8 cellular contexts compared by ENCODE assay signal in the genomic region with DNA sequence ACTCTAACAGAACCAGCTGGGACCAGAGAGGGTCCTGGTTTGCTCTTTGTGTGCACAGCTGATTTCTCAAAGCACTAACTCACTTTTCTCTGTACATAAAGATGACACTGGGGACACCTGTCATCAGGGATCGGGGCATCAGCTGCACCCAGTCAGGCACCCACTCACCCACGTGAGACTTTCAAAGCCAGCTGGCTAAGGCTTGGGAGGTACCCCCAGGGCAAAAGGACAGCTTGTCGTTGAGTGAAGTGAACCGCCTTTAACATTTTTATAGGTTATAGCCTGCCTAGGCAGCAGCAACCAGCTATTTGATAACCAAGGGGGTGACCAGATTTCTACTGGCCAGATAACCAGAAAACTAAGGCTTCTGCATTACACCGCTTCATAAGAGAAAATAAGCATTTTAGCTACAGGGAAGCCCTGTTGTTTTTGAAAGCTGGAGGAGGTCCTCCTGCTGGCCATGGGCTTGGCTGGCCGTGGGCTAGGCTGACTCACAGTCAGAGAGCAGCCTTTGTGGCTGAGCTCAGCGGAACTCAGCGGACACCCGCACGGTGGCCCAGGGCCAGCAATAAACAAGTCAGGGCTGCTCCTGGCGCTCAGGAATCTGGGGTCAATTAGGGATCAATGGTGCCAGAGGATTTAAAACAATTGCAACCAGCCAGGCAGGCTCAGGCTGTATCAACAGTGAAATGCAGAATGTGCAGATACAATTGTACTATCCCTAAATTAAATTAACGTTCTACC. TPM values are rescaled to one million over a fixed set of nuclear protein-coding genes. Genes with fewer than 3 reads are reported as not detected.
DNase-seq lines count a peak whose midpoint lies in the region; ATAC-seq and TF ChIP-seq lines count a peak whose summit lies in the region.

No MANE protein-coding gene starts in this region.

- no peaks in the 10 kb centered on the region for H3K36me3 Mint-ChIP-seq in neural progenitor cell
- H3K36me3 Mint-ChIP-seq in naive thymus-derived CD8-positive, alpha-beta T cell, result no peaks in the 10 kb centered on the region

- peaks cover 11% of the 10 kb centered on the region for H3K27me3 Mint-ChIP-seq in neural progenitor cell (ENCODE audit: insufficient read depth, low read depth)
- H3K27me3 Mint-ChIP-seq in naive thymus-derived CD8-positive, alpha-beta T cell, result no peaks in the 10 kb centered on the region

- no peak overlapping the region for H2AFZ ChIP-seq in neural progenitor cell (replicated peaks)

- H3K4me3 Mint-ChIP-seq in neural progenitor cell, result no peak overlapping the region
- no peak overlapping the region for H3K4me3 Mint-ChIP-seq in naive thymus-derived CD8-positive, alpha-beta T cell

- no peaks in the 10 kb centered on the region for H3K27me3 ChIP-seq in neural progenitor cell

- no peak overlapping the region for H3K27ac ChIP-seq in neural progenitor cell

- H3F3A ChIP-seq in neural progenitor cell (ENCODE audit: low read depth), result no peaks in the 10 kb centered on the region

- H3K4me2 ChIP-seq in neural progenitor cell, result no peak overlapping the region

- peaks cover 3% of the 10 kb centered on the region for H3K9me3 Mint-ChIP-seq in neural progenitor cell
- no peaks in the 10 kb centered on the region for H3K9me3 Mint-ChIP-seq in naive thymus-derived CD8-positive, alpha-beta T cell

- H3K4me3 ChIP-seq in neural progenitor cell, result no peak overlapping the region

- H3K4me1 Mint-ChIP-seq in neural progenitor cell, result peaks cover 36% of the 10 kb centered on the region
- peaks cover 4 to 22% (median 8%) of the 10 kb centered on the region in 4 donors for H3K4me1 Mint-ChIP-seq in naive thymus-derived CD8-positive, alpha-beta T cell

- no peaks in the 10 kb centered on the region for H3K4me1 ChIP-seq in neural progenitor cell

- no peaks in the 10 kb centered on the region for H4K20me1 ChIP-seq in neural progenitor cell (ENCODE audit: low read depth)

- TF ChIP-seq CTCF in neural progenitor cell (IDR thresholded peaks at IDR 0.05), result no peak

- no peaks in the 10 kb centered on the region for H3K79me2 ChIP-seq in neural progenitor cell (ENCODE audit: low read depth)

- DNase-seq in Daoy (ENCODE audit: low read depth) (peak; percentile 92), RPMI8226 (peak; percentile 15), fibroblast of gingiva (ENCODE audit: low read depth) (peak; percentile 97), neural progenitor cell (ENCODE audit: low spot score) (peak; percentile 64)
- DNase-seq in naive thymus-derived CD8-positive, alpha-beta T cell, result no peak
- DNase-seq in activated CD4-positive, alpha-beta T cell treated with anti-CD3 and anti-CD28 coated beads, Interleukin-2, amount 50 U/mL, for 4 hours, result no peak

- H3K9me3 ChIP-seq in neural progenitor cell (ENCODE audit: low read depth), result no peaks in the 10 kb centered on the region

- H3K9ac ChIP-seq in neural progenitor cell, result no peak overlapping the region

- H3K27ac Mint-ChIP-seq in neural progenitor cell, result peak overlapping the region; percentile 35
- no peak overlapping the region for H3K27ac Mint-ChIP-seq in naive thymus-derived CD8-positive, alpha-beta T cell

- ATAC-seq in naive thymus-derived CD8-positive, alpha-beta T cell, result no peak
- ATAC-seq in HG03045 (IDR thresholded peaks at IDR 0.05; ENCODE audit: unreplicated experiment), result no peak
- no peak for ATAC-seq in GM18498 (IDR thresholded peaks at IDR 0.05; ENCODE audit: unreplicated experiment)

- no peaks in the 10 kb centered on the region for H3K36me3 ChIP-seq in neural progenitor cell

- POLR2A ChIA-PET in naive thymus-derived CD8-positive, alpha-beta T cell (lab: Charles Lee), result no interaction called here

RNA-seq across cellular contexts. Expression of gene ALOX5AP, which starts 57.1 kb away (rescaled TPM):
- total RNA-seq in Daoy (2014; rRNA removed; shearing (Covaris generic)), result 2.3 and 6.2 TPM in 2 replicates
- not detected in 2 replicates for total RNA-seq in neural progenitor cell (ENCODE audit: low replicate concordance)
- total RNA-seq in naive thymus-derived CD8-positive, alpha-beta T cell, result 10 to 100 TPM; 13.6 to 16.3 TPM
- polyA plus RNA-seq in naive thymus-derived CD8-positive, alpha-beta T cell, result 100 to 1,000 TPM; 137 to 235 (median 142) TPM

Comparison
In these comparisons a context has a peak if more than half of its experiments do, and no peak if none do; other contexts are left out.
1. DNase-seq: peak in Daoy (single experiment), RPMI8226 (single experiment), fibroblast of gingiva (single experiment) and neural progenitor cell (single experiment); none in naive thymus-derived CD8-positive, alpha-beta T cell (0 of 10) and activated CD4-positive, alpha-beta T cell treated with anti-CD3 and anti-CD28 coated beads, Interleukin-2, amount 50 U/mL, for 4 hours (0 of 2).